In genomic region chr6:87366428-87366827, GRCh38 we compare ENCODE assay signal across 2 cellular contexts.
TF ChIP-seq lines count a peak whose summit lies in the region.

No MANE protein-coding gene starts in this region.

TF ChIP-seq in HEK293, 187 proteins besides CTCF, POLR2A, EP300 and RAD21:
- TF ChIP-seq SETDB1 (IDR thresholded peaks at IDR 0.05; ENCODE audit: insufficient read length, low read length) = peak; percentile 61
- TF ChIP-seq GFI1B (tag by site-specific recombination; IDR thresholded peaks at IDR 0.05) = no peak

TF ChIP-seq in endothelial cell of umbilical vein, 7 proteins besides CTCF, POLR2A, EP300 and RAD21:
- TF ChIP-seq POLR2AphosphoS5 (IDR thresholded peaks at IDR 0.05; ENCODE audit: insufficient read depth, low read depth, low read length) (no peak), GATA2 (IDR thresholded peaks at IDR 0.05; ENCODE audit: insufficient read depth, insufficient read length, low read depth, low read length) (peak; percentile 44), EZH2 (IDR thresholded peaks at IDR 0.05; ENCODE audit: borderline replicate concordance, low read depth, low read length, severe bottlenecking) (no peak), FOS (IDR thresholded peaks at IDR 0.05; ENCODE audit: borderline replicate concordance, insufficient read depth, low read length) (peak; percentile 14)
